In the genomic region with DNA sequence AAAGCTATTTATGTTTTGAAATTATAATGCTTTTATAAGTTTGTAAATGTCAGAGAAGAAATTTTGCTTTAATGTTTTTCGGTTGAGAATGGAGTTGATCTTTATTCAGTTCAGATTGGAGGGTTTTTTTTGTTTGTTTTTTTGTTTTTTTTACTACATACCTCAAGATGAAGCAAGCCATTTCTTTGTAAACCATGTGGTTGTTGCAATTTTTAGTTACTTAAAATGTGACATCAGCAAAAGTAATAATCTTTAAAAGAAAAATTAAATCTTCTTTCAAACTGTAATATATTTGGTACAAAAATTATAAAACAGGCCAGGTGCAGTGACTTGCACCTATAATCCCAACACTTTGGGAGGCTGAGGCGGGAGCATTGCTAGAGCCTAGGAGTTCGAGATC, we compare ENCODE assay signal across 17 cellular contexts.
A peak's percentile ranks its signal among the peaks of the same experiment; 100 is the strongest.
DNase-seq lines count a peak whose midpoint lies in the region; ATAC-seq and TF ChIP-seq lines count a peak whose summit lies in the region.
"Had no signal": no experiment of that assay in that cellular context is flagged by ENCODE, and none has a peak within 500 bp of the region (broad histone marks: within the 10 kb centered on the region; RNA-seq: fewer than 3 reads in every experiment).

No MANE protein-coding gene starts in this region.

- H3K27ac ChIP-seq in breast epithelium = no peak overlapping the region
- H3K27ac ChIP-seq: pancreas, right lobe of liver, transverse colon had no signal

- no peak overlapping the region for H3K4me3 ChIP-seq in breast epithelium
- H3K4me3 ChIP-seq: pancreas, right lobe of liver, transverse colon had no signal

- no peak for TF ChIP-seq POLR2A in breast epithelium (IDR thresholded peaks at IDR 0.05)

- TF ChIP-seq CTCF in MCF 10A (IDR thresholded peaks at IDR 0.05; ENCODE audit: unreplicated experiment) = no peak
- no peak for TF ChIP-seq CTCF in breast epithelium (IDR thresholded peaks at IDR 0.05)

- H3K36me3 Mint-ChIP-seq in MCF 10A (ENCODE audit: insufficient read depth, unreplicated experiment) = peaks cover 44% of the 10 kb centered on the region
- H3K36me3 Mint-ChIP-seq in activated T-helper 1 cell treated with anti-CD3 and anti-CD28 coated beads, Interleukin-12 subunit alpha, Interleukin-12 subunit beta, Interleukin-2, Interleukin-4 antibody, amounts not matched to agents 30 ng/mL and 10 ng/mL and 1 ng/mL, durations not matched to agents 14 hours and 24 hours and 36 hours (ENCODE audit: low read depth) = peaks cover 42% of the 10 kb centered on the region

- intact Hi-C loops in MCF 10A (cut with micrococcal nuclease) (no loop called here), breast epithelium (cut with DNase I; ENCODE audit: low total_unique reads) (no loop called here)
- intact Hi-C loops in activated T-helper 1 cell treated with anti-CD3 and anti-CD28 coated beads, Interleukin-12 subunit alpha, Interleukin-12 subunit beta, Interleukin-2, Interleukin-4 antibody, amounts not matched to agents 30 ng/mL and 10 ng/mL and 1 ng/mL, durations not matched to agents 14 hours and 24 hours and 36 hours (cut with micrococcal nuclease) = loop anchor here (1.0 kb wide), 1 partner anchor 8 kb away; no protein-coding TSS in a partner anchor

- BruUV-seq in MCF 10A (replicated peaks; lab: Mats Ljungman, UMichigan) = no TSS peak

- POLR2A ChIA-PET in MCF 10A (lab: Yijun Ruan, JAX) = interaction anchor here (0.6 to 1.9 kb wide), 9 partner anchors 10 to 201 kb away, joined by 3 to 8 read pairs (median 4); a partner anchor contains a TSS

- ATAC-seq in stimulated activated naive CD8-positive, alpha-beta T cell treated with anti-CD3 and anti-CD28 coated beads, Interleukin-15, amount 100 ng/mL, for 72 hours = no peak
- ATAC-seq in HG03521 (IDR thresholded peaks at IDR 0.05; ENCODE audit: unreplicated experiment) = no peak
- ATAC-seq: foreskin keratinocyte; pancreas; right lobe of liver; stimulated activated naive B cell treated with anti-CD40 and anti-IgM and Interleukin-4, amounts not matched to agents 10 μg/mL and 1 μg/mL and 100 μg/mL, for 72 hours had no signal

- no peaks in the 10 kb centered on the region for H3K27me3 Mint-ChIP-seq in MCF 10A (ENCODE audit: insufficient read depth, unreplicated experiment)
- no peaks in the 10 kb centered on the region for H3K27me3 Mint-ChIP-seq in activated T-helper 1 cell treated with anti-CD3 and anti-CD28 coated beads, Interleukin-12 subunit alpha, Interleukin-12 subunit beta, Interleukin-2, Interleukin-4 antibody, amounts not matched to agents 30 ng/mL and 10 ng/mL and 1 ng/mL, durations not matched to agents 14 hours and 24 hours and 36 hours (ENCODE audit: insufficient read depth)
- no peaks in the 10 kb centered on the region for H3K27me3 Mint-ChIP-seq in stimulated activated naive CD8-positive, alpha-beta T cell treated with anti-CD3 and anti-CD28 coated beads, Interleukin-15, amount 100 ng/mL, for 72 hours
- H3K27me3 Mint-ChIP-seq: brain; stimulated activated naive B cell treated with anti-CD40 and anti-IgM and Interleukin-4, amounts not matched to agents 10 μg/mL and 1 μg/mL and 100 μg/mL, for 72 hours had no signal

- H3K4me3 Mint-ChIP-seq in MCF 10A (ENCODE audit: unreplicated experiment) = no peak overlapping the region
- no peak overlapping the region for H3K4me3 Mint-ChIP-seq in activated T-helper 1 cell treated with anti-CD3 and anti-CD28 coated beads, Interleukin-12 subunit alpha, Interleukin-12 subunit beta, Interleukin-2, Interleukin-4 antibody, amounts not matched to agents 30 ng/mL and 10 ng/mL and 1 ng/mL, durations not matched to agents 14 hours and 24 hours and 36 hours
- H3K4me3 Mint-ChIP-seq in stimulated activated naive CD8-positive, alpha-beta T cell treated with anti-CD3 and anti-CD28 coated beads, Interleukin-15, amount 100 ng/mL, for 72 hours = peak overlapping the region; percentile 29 to 35
- H3K4me3 Mint-ChIP-seq: brain; stimulated activated naive B cell treated with anti-CD40 and anti-IgM and Interleukin-4, amounts not matched to agents 10 μg/mL and 1 μg/mL and 100 μg/mL, for 72 hours had no signal

- no peaks in the 10 kb centered on the region for H3K4me1 ChIP-seq in breast epithelium
- H3K4me1 ChIP-seq: pancreas, right lobe of liver had no signal

- peak overlapping the region; percentile 28 for H3K27ac Mint-ChIP-seq in MCF 10A (ENCODE audit: low read depth, unreplicated experiment)
- H3K27ac Mint-ChIP-seq in activated T-helper 1 cell treated with anti-CD3 and anti-CD28 coated beads, Interleukin-12 subunit alpha, Interleukin-12 subunit beta, Interleukin-2, Interleukin-4 antibody, amounts not matched to agents 30 ng/mL and 10 ng/mL and 1 ng/mL, durations not matched to agents 14 hours and 24 hours and 36 hours = peak overlapping the region; percentile 57
- peak overlapping the region; percentile 47 to 78 for H3K27ac Mint-ChIP-seq in stimulated activated naive CD8-positive, alpha-beta T cell treated with anti-CD3 and anti-CD28 coated beads, Interleukin-15, amount 100 ng/mL, for 72 hours

- H3K36me3 ChIP-seq in breast epithelium = no peaks in the 10 kb centered on the region
- H3K36me3 ChIP-seq: pancreas, right lobe of liver, transverse colon had no signal

- no peaks in the 10 kb centered on the region for H3K9me3 ChIP-seq in breast epithelium
- H3K9me3 ChIP-seq: pancreas, right lobe of liver, transverse colon had no signal

- no peaks in the 10 kb centered on the region for H3K9me3 Mint-ChIP-seq in MCF 10A (ENCODE audit: unreplicated experiment)
- peaks cover 5% of the 10 kb centered on the region for H3K9me3 Mint-ChIP-seq in activated T-helper 1 cell treated with anti-CD3 and anti-CD28 coated beads, Interleukin-12 subunit alpha, Interleukin-12 subunit beta, Interleukin-2, Interleukin-4 antibody, amounts not matched to agents 30 ng/mL and 10 ng/mL and 1 ng/mL, durations not matched to agents 14 hours and 24 hours and 36 hours
- H3K9me3 Mint-ChIP-seq in stimulated activated naive CD8-positive, alpha-beta T cell treated with anti-CD3 and anti-CD28 coated beads, Interleukin-15, amount 100 ng/mL, for 72 hours = no peaks in the 10 kb centered on the region

- no peaks in the 10 kb centered on the region for H3K27me3 ChIP-seq in breast epithelium
- H3K27me3 ChIP-seq: foreskin keratinocyte, pancreas, right lobe of liver, transverse colon had no signal

- peaks cover 17% of the 10 kb centered on the region for H3K4me1 Mint-ChIP-seq in MCF 10A (ENCODE audit: insufficient read depth, unreplicated experiment)
- peaks cover 76% of the 10 kb centered on the region for H3K4me1 Mint-ChIP-seq in activated T-helper 1 cell treated with anti-CD3 and anti-CD28 coated beads, Interleukin-12 subunit alpha, Interleukin-12 subunit beta, Interleukin-2, Interleukin-4 antibody, amounts not matched to agents 30 ng/mL and 10 ng/mL and 1 ng/mL, durations not matched to agents 14 hours and 24 hours and 36 hours (ENCODE audit: low read depth)
- peaks cover 80% of the 10 kb centered on the region for H3K4me1 Mint-ChIP-seq in stimulated activated naive CD8-positive, alpha-beta T cell treated with anti-CD3 and anti-CD28 coated beads, Interleukin-15, amount 100 ng/mL, for 72 hours

- CTCF ChIA-PET in MCF 10A (lab: Yijun Ruan, JAX) = interaction anchor here (0.6 to 0.9 kb wide), 2 partner anchors 10 to 56 kb away, joined by 3 to 4 read pairs; no protein-coding TSS in a partner anchor

- DNase-seq in MCF 10A (ENCODE audit: unreplicated experiment) (no peak), breast epithelium (ENCODE audit: low spot score in 2 of 2) (no peak), fibroblast of peridontal ligament (ENCODE audit: extremely low read depth) (peak; percentile 56), NCI-H2107 treated with DMSO at 0.1 percent for 48 hours (lab: John Stamatoyannopoulos, UW; ENCODE audit: unreplicated experiment) (no peak), cerebellum (ENCODE audit: low spot score) (no peak)
- no peak for DNase-seq in activated T-helper 1 cell treated with anti-CD3 and anti-CD28 coated beads, Interleukin-12 subunit alpha, Interleukin-12 subunit beta, Interleukin-2, Interleukin-4 antibody, amounts not matched to agents 30 ng/mL and 10 ng/mL and 1 ng/mL, durations not matched to agents 14 hours and 24 hours and 36 hours (ENCODE audit: low spot score)
- no peak for DNase-seq in stimulated activated naive CD8-positive, alpha-beta T cell treated with anti-CD3 and anti-CD28 coated beads, Interleukin-15, amount 100 ng/mL, for 72 hours
- DNase-seq: activated gamma-delta T cell; foreskin keratinocyte; NCI-H1092; NCI-H524 treated with DMSO at 0.1 percent for 48 hours; pancreas; right lobe of liver; stimulated activated naive B cell treated with anti-CD40 and anti-IgM and Interleukin-4, amounts not matched to agents 10 μg/mL and 1 μg/mL and 100 μg/mL, for 72 hours; transverse colon had no signal

Comparison
In these comparisons a context has a peak if more than half of its experiments do, and no peak if none do; other contexts are left out.
1. H3K4me3 Mint-ChIP-seq: peak in stimulated activated naive CD8-positive, alpha-beta T cell treated with anti-CD3 and anti-CD28 coated beads, Interleukin-15, amount 100 ng/mL, for 72 hours (2 of 2); none in MCF 10A (single experiment) and activated T-helper 1 cell treated with anti-CD3 and anti-CD28 coated beads, Interleukin-12 subunit alpha, Interleukin-12 subunit beta, Interleukin-2, Interleukin-4 antibody, amounts not matched to agents 30 ng/mL and 10 ng/mL and 1 ng/mL, durations not matched to agents 14 hours and 24 hours and 36 hours (single experiment).
2. Peak in every context shown above with its lines, with median percentiles within 50 percentile points of each other: H3K27ac Mint-ChIP-seq.